ENCODE assay signal across 9 cellular contexts in genomic region chr5:173868096-173868879, GRCh38. TPM values are rescaled to one million over a fixed set of nuclear protein-coding genes. Genes with fewer than 3 reads are reported as not detected.
DNase-seq lines count a peak whose midpoint lies in the region; ATAC-seq and TF ChIP-seq lines count a peak whose summit lies in the region.
"Had no signal": no experiment of that assay in that cellular context is flagged by ENCODE, and none has a peak within 500 bp of the region (broad histone marks: within the 10 kb centered on the region; RNA-seq: fewer than 3 reads in every experiment).

No MANE protein-coding gene starts in this region.

- TF ChIP-seq POLR2A in lower leg skin (IDR thresholded peaks at IDR 0.05), result no peak

- peak; percentile 86 for DNase-seq in LNCaP clone FGC (ENCODE audit: low read depth)
- DNase-seq in foreskin keratinocyte, result no peak
- no peak for DNase-seq in lower leg skin (ENCODE audit: low spot score in 2 of 2)
- DNase-seq in D341Med (ENCODE audit: low spot score), result no peak
- no peak for DNase-seq in amygdala (lab: John Stamatoyannopoulos, UW)
- DNase-seq: NCI-H1417 had no signal

- no peaks in the 10 kb centered on the region for H3K4me1 ChIP-seq in foreskin keratinocyte

- TF ChIP-seq CTCF in LNCaP clone FGC (IDR thresholded peaks at IDR 0.05; ENCODE audit: control insufficient read depth, extremely low read depth, insufficient read depth) (no peak), VCaP (conservative IDR thresholded peaks at IDR 0.05) (no peak), foreskin keratinocyte (conservative IDR thresholded peaks at IDR 0.05) (no peak), lower leg skin (IDR thresholded peaks at IDR 0.05) (no peak)

- no peaks in the 10 kb centered on the region for H3K27me3 ChIP-seq in foreskin keratinocyte

- intact Hi-C loops in lower leg skin (cut with DNase I; ENCODE audit: low total_unique reads), result no loop called here

- H3K27ac ChIP-seq in VCaP (peak overlapping the region; percentile 97), foreskin keratinocyte (no peak overlapping the region), temporal lobe (ENCODE audit: low read depth, low read length) (peak overlapping the region; percentile 97)

- 52 to 58% methylated on average over 7 of the region's 7 CpGs for WGBS in lower leg skin, 2 donors

- ATAC-seq in foreskin keratinocyte, result peak; percentile 32
- no peak for ATAC-seq in HG03108 (IDR thresholded peaks at IDR 0.05; ENCODE audit: unreplicated experiment)

- H3K4me3 ChIP-seq in LNCaP clone FGC (ENCODE audit: low read depth, low read length) (no peak overlapping the region), lower leg skin (ENCODE audit: low read depth, poor library complexity, severe bottlenecking) (no peak overlapping the region)

RNA-seq across cellular contexts. Expression of gene CPEB4, which starts 19.9 kb away (rescaled TPM):
- total RNA-seq in foreskin keratinocyte (9.0 and 10.6 TPM in 2 replicates), temporal lobe (78.7 TPM), lower leg skin (10 to 100 TPM; 47.5 to 79.6 (median 55.3) TPM)
- 1.0 and 1.2 TPM in 2 replicates for polyA plus RNA-seq in foreskin keratinocyte
